Comparison of ENCODE assay signal across 1 cellular context in genomic region chr19:15010497-15011255, GRCh38.
TF ChIP-seq lines count a peak whose summit lies in the region.

No MANE protein-coding gene starts in this region.

TF ChIP-seq in K562, 482 proteins besides CTCF, POLR2A, EP300 and RAD21:
- no peak for TF ChIP-seq SNIP1 (IDR thresholded peaks at IDR 0.05; ENCODE audit: low read depth)
- peak; percentile 24; the same call in 1 of the 2 replicates for TF ChIP-seq RFX1 (IDR thresholded peaks at IDR 0.05)
